ENCODE assay signal across 1 cellular context in the genomic region with DNA sequence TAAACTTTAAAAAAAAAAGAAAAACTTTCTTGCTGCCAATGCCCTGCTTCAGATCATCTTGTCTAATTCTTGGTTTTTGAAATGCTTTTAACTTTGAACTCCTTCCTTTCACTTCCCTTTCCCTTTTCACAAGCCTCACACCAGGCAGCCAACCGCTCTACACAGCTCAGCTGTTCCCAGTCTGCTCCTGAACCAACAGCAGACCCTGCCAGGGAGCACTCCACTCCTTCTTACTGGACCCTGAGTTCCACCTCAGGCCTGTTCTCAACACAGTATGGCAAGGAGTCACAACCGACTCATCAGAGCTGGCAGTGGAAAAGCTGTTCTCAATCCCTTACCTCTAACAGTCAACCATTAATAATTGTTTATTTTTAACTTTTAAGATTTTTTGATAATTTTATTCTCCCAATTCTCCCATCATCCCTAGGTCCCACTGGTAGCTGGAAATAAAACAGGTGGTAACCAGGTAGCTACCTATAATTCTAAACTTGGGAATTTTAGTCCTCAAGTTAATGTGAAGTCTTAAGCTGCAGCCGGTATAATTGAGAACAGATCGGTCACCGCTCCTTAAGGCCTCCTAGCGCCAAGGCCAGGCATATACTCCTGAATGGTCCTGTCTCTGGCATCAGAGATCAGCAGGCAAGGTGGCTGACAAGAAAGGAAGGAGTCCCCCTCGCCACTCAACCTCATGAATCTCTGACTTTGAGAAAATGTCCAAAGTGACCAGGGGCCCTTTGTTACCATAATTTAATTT.
TF ChIP-seq lines count a peak whose summit lies in the region.

No MANE protein-coding gene starts in this region.

TF ChIP-seq in GM12878, 131 proteins besides CTCF, POLR2A, EP300 and RAD21:
- TF ChIP-seq SPI1 (IDR thresholded peaks at IDR 0.05; ENCODE audit: borderline replicate concordance, insufficient read depth, low read depth, low read length) (peak; percentile 76; the same call in 1 of the 2 replicates), ZNF384 (IDR thresholded peaks at IDR 0.05; ENCODE audit: borderline replicate concordance, low read depth, low read length) (peak; percentile 27; the same call in 1 of the 2 replicates), TARDBP (IDR thresholded peaks at IDR 0.05; ENCODE audit: borderline replicate concordance) (no peak), IKZF2 (IDR thresholded peaks at IDR 0.05) (peak in 1 of 2 experiments; percentile 33; a peak in 1 of 4 replicates), IKZF1 (conservative IDR thresholded peaks at IDR 0.05) (0 out of 2 replicates have a peak, but pooled peaks have one; percentile 29), RELA (IDR thresholded peaks at IDR 0.05; ENCODE audit: borderline replicate concordance, partially characterized antibody) (no peak), HDAC6 (IDR thresholded peaks at IDR 0.05; ENCODE audit: unreplicated experiment) (no peak)
TF ChIP-seq in GM12878: peak in this region for 4.
